In the genomic region with DNA sequence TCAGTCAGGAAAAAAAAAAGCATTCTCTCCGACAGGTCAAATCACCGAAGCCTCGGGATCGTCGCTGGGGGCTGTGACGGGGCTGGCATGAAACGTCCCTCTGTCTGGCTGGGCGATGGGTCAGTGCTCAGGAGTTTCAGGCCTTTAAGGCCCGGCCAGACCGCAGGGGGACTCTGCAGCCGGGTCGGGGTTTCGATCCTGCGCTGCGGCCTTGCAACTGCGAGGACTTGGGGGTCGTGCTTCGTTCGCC, we compare ENCODE assay signal across 8 cellular contexts. TPM values are rescaled to one million over a fixed set of nuclear protein-coding genes. Genes with fewer than 3 reads are reported as not detected.
DNase-seq lines count a peak whose midpoint lies in the region; ATAC-seq, FAIRE-seq and TF ChIP-seq lines count a peak whose summit lies in the region.

No MANE protein-coding gene starts in this region.

- no peaks in the 10 kb centered on the region for H3K79me2 ChIP-seq in mammary epithelial cell (ENCODE audit: insufficient read depth, low read length)

- ATAC-seq in HG02943 (IDR thresholded peaks at IDR 0.05; ENCODE audit: low read depth, unreplicated experiment), result peak; percentile 15
- no peak for ATAC-seq in GM18519 (IDR thresholded peaks at IDR 0.05; ENCODE audit: low FRiP score, unreplicated experiment)
- no peak for ATAC-seq in HG03342 (IDR thresholded peaks at IDR 0.05; ENCODE audit: unreplicated experiment)
- ATAC-seq in HG02973 (IDR thresholded peaks at IDR 0.05; ENCODE audit: unreplicated experiment), result no peak

- BruUV-seq in mammary epithelial cell (replicated peaks; lab: Mats Ljungman, UMichigan), result no TSS peak

- in situ Hi-C loops in mammary epithelial cell (cut with MboI; ENCODE audit: low sequenced_read_pairs in 2 of 2), result no loop called here

- CTCF ChIA-PET in mammary epithelial cell (lab: Charles Lee; ENCODE audit: low non-redundant PET), result no interaction called here

- H3K27ac ChIP-seq in 22Rv1, result peak overlapping the region; percentile 77
- no peak overlapping the region for H3K27ac ChIP-seq in mammary epithelial cell (ENCODE audit: insufficient read depth, low read depth, low read length)
- H3K27ac ChIP-seq in muscle layer of colon (ENCODE audit: low read depth, low read length), result peak overlapping the region; percentile 49

- dilution Hi-C loops in mammary epithelial cell (cut with HindIII; ENCODE audit: low sequenced_read_pairs), result no loop called here

- no peak for TF ChIP-seq CTCF in 22Rv1 (IDR thresholded peaks at IDR 0.05)
- TF ChIP-seq CTCF in mammary epithelial cell (conservative IDR thresholded peaks at IDR 0.05 in 1 of 2, IDR thresholded peaks at IDR 0.05 in 1 of 2; ENCODE audit: extremely low read depth in 1 of 2, insufficient read depth in 1 of 2, low read depth in 1 of 2, low read length in 2 of 2), result no peak

- H3K27me3 ChIP-seq in mammary epithelial cell (ENCODE audit: insufficient read depth, low read length) (no peaks in the 10 kb centered on the region), muscle layer of colon (ENCODE audit: control insufficient read depth in 1 of 2, insufficient read depth in 2 of 2, low read length in 2 of 2) (no peaks in the 10 kb centered on the region)

- peak overlapping the region; percentile 89 for H2AFZ ChIP-seq in mammary epithelial cell (ENCODE audit: low read depth, low read length)

- intact Hi-C loops in mammary epithelial cell (cut with micrococcal nuclease), result loop anchor here (5.0 kb wide), 1 partner anchor 906 kb away; no protein-coding TSS in a partner anchor

- no peak overlapping the region for H3K9ac ChIP-seq in mammary epithelial cell (ENCODE audit: insufficient read depth, low read length)
- no peak overlapping the region for H3K9ac ChIP-seq in muscle layer of colon (ENCODE audit: low read length)

- no peak for FAIRE-seq in HTR-8/SVneo (lab: Jason Lieb, UNC)

- H4K20me1 ChIP-seq in mammary epithelial cell (ENCODE audit: insufficient read depth, low read length), result no peaks in the 10 kb centered on the region

- H3K4me3 ChIP-seq in mammary epithelial cell (replicated peaks in 1 of 3; ENCODE audit: insufficient read depth in 1 of 3, low read depth in 2 of 3, low read length in 3 of 3) (peak overlapping the region; percentile 24 to 78 (median 71)), muscle layer of colon (ENCODE audit: low read depth in 1 of 2, low read length in 2 of 2) (peak overlapping the region; percentile 45 to 80)

- H3K4me2 ChIP-seq in mammary epithelial cell (ENCODE audit: insufficient read depth, low read depth, low read length), result peak overlapping the region; percentile 97

- H3K9me3 ChIP-seq in mammary epithelial cell (replicated peaks; ENCODE audit: insufficient read depth, low read length) (no peaks in the 10 kb centered on the region), muscle layer of colon (ENCODE audit: low read length) (no peaks in the 10 kb centered on the region)

- WGBS in mammary epithelial cell (ENCODE audit: low coverage, missing lambda C conversion rate), result 2% methylated on average over 14 of the region's 19 CpGs

- H3K4me1 ChIP-seq in mammary epithelial cell (ENCODE audit: insufficient read depth, low read length) (peaks cover 9% of the 10 kb centered on the region), muscle layer of colon (ENCODE audit: insufficient read depth, low read length) (peaks cover 21% of the 10 kb centered on the region)

- DNase-seq in mammary epithelial cell (no peak), HTR-8/SVneo (ENCODE audit: insufficient read length, low spot score) (no peak)

- H3K36me3 ChIP-seq in mammary epithelial cell (ENCODE audit: insufficient read depth, low read length), result no peaks in the 10 kb centered on the region
- H3K36me3 ChIP-seq in muscle layer of colon (ENCODE audit: insufficient read depth, low read length), result no peaks in the 10 kb centered on the region

RNA-seq across cellular contexts. Expression of a gene that starts 8.2 kb away (rescaled TPM):
- total RNA-seq in mammary epithelial cell, result 10 to 100 TPM in 1 of 2 donors, 1 to 10 TPM in 1; 7.2 to 16.4 TPM
- polyA plus RNA-seq in mammary epithelial cell, result 4.6 TPM
- polyA minus RNA-seq in mammary epithelial cell, result 0.83 TPM

RNA-seq across cellular contexts. Expression of a gene that starts 17.8 kb away (rescaled TPM):
- 1,000 to 10,000 TPM in 1 of 2 donors, under 1 TPM in 1; under 0.01 to 1,042 TPM for total RNA-seq in mammary epithelial cell
- polyA plus RNA-seq in mammary epithelial cell, result not detected
- under 0.01 TPM for polyA minus RNA-seq in mammary epithelial cell
